ENCODE assay signal across 11 cellular contexts in the genomic region with DNA sequence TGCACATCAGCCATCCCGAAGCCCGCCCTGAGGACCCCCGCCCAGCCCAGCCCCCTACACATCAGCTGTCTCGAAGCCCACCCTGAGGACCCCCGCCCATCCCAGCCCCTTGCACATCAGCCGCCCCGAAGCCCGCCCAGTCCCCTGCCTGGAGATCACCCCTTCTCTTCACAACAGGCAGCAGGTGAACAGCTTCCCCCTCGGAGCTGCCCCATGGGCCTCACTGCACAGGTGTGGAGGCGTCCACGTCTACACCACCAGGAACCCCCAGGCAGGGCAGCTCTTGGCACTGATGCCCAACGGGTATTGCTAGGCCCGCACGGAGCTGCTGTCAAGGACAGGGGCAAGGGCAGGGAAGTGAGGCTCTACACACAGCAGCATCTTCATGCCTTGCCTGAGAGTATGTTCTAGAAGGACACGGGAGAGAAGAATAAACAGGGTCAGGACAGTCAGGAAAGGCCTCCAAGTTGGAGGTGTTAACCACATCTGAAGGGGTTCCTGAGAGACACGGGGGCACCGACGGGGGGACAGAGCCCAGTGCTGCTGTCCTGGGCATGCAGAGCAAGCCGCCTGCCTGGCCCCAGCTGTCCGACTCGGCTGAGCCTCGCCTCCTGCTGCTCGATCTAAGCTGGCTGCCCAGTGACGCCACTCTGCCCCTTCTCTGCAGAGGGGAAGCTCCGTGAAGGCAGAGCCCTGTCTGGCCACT.
DNase-seq lines count a peak whose midpoint lies in the region; TF ChIP-seq lines count a peak whose summit lies in the region.
"Had no signal": no experiment of that assay in that cellular context is flagged by ENCODE, and none has a peak within 500 bp of the region (broad histone marks: within the 10 kb centered on the region; RNA-seq: fewer than 3 reads in every experiment).

No MANE protein-coding gene starts in this region.

- H3K27me3 ChIP-seq in WERI-Rb-1 (ENCODE audit: insufficient read depth, low read depth, severe bottlenecking) (no peaks in the 10 kb centered on the region), hepatocyte (no peaks in the 10 kb centered on the region), skeletal muscle tissue (ENCODE audit: control insufficient read depth in 3 of 3, insufficient read depth in 3 of 3, low read length in 3 of 3) (no peaks in the 10 kb centered on the region)

- no peak overlapping the region for H2AFZ ChIP-seq in hepatocyte
- H2AFZ ChIP-seq: parathyroid adenoma had no signal

- H3K4me1 Mint-ChIP-seq in activated CD4-positive, alpha-beta T cell treated with anti-CD3 and anti-CD28 coated beads, Interleukin-2, amount 10 ng/mL, durations not matched to agents 7 days and 5 days, result peaks cover 93% of the 10 kb centered on the region

- H3K4me2 ChIP-seq in hepatocyte, result peak overlapping the region; percentile 44

- peaks cover 3% of the 10 kb centered on the region for H3K9me3 Mint-ChIP-seq in activated CD4-positive, alpha-beta T cell treated with anti-CD3 and anti-CD28 coated beads, Interleukin-2, amount 10 ng/mL, durations not matched to agents 7 days and 5 days

- H3K27ac ChIP-seq in WERI-Rb-1 (peak overlapping the region; percentile 23; the same call in 1 of the 2 replicates), hepatocyte (peak overlapping the region; percentile 83), skeletal muscle tissue (ENCODE audit: low read depth, low read length) (peak overlapping the region; percentile 73)
- H3K27ac ChIP-seq: parathyroid adenoma had no signal

- CTCF ChIA-PET in activated CD4-positive, alpha-beta T cell treated with anti-CD3 and anti-CD28 coated beads, Interleukin-2, amount 10 ng/mL, durations not matched to agents 7 days and 5 days (lab: Charles Lee), result interaction anchor here (1.0 to 1.6 kb wide), 3 partner anchors 11 to 120 kb away, joined by 3 to 5 read pairs (median 4); no protein-coding TSS in a partner anchor

- peak overlapping the region; percentile 96 for H3K27ac Mint-ChIP-seq in activated CD4-positive, alpha-beta T cell treated with anti-CD3 and anti-CD28 coated beads, Interleukin-2, amount 10 ng/mL, durations not matched to agents 7 days and 5 days

- H3K4me3 ChIP-seq in WERI-Rb-1 (ENCODE audit: low read depth, low read length) (no peak overlapping the region), hepatocyte (no peak overlapping the region), skeletal muscle tissue (ENCODE audit: low read length in 3 of 3) (no peak overlapping the region)

- H3K79me2 ChIP-seq in hepatocyte, result peaks cover 94% of the 10 kb centered on the region

- H4K20me1 ChIP-seq in hepatocyte (ENCODE audit: insufficient read depth, poor library complexity, severe bottlenecking), result peaks cover 4% of the 10 kb centered on the region

- H3K4me1 ChIP-seq in hepatocyte (ENCODE audit: insufficient read depth) (peaks cover 39% of the 10 kb centered on the region), skeletal muscle tissue (ENCODE audit: control insufficient read depth in 3 of 3, insufficient read depth in 3 of 3, low read length in 3 of 3) (peaks cover 79 to 98% (median 92%) of the 10 kb centered on the region in 3 donors)

- H3K9me2 ChIP-seq in hepatocyte (replicated peaks; ENCODE audit: insufficient read depth), result no peaks in the 10 kb centered on the region

- no peak for DNase-seq in activated CD4-positive, alpha-beta T cell treated with anti-CD3 and anti-CD28 coated beads, Interleukin-2, amount 10 ng/mL, durations not matched to agents 7 days and 5 days
- no peak for DNase-seq in activated CD4-positive, alpha-beta T cell treated with anti-CD3 and anti-CD28 coated beads, Interleukin-2, amount 50 U/mL, for 4 hours
- DNase-seq in WERI-Rb-1, result peak; percentile 70
- DNase-seq in hepatocyte (ENCODE audit: low spot score), result peak; percentile 4
- DNase-seq in NAMALWA (ENCODE audit: low spot score), result no peak
- DNase-seq in globus pallidus (ENCODE audit: low spot score), result no peak
- no peak for DNase-seq in SIG-M5 treated with dmso at 0.1 percent for 504 hours (lab: John Stamatoyannopoulos, UW; ENCODE audit: unreplicated experiment)
- DNase-seq: Kasumi-1, NCI-H2171 had no signal

- peak overlapping the region in 2 of 3 donors; percentile 42 to 69 for H3K9ac ChIP-seq in skeletal muscle tissue (ENCODE audit: low read depth in 1 of 3, low read length in 3 of 3)
- H3K9ac ChIP-seq: parathyroid adenoma had no signal

- H3K9me3 ChIP-seq in WERI-Rb-1 (ENCODE audit: severe bottlenecking), result no peaks in the 10 kb centered on the region
- no peaks in the 10 kb centered on the region for H3K9me3 ChIP-seq in hepatocyte (ENCODE audit: low read depth)
- H3K9me3 ChIP-seq in skeletal muscle tissue (ENCODE audit: control insufficient read depth in 3 of 3, low read length in 3 of 3), result no peaks in the 10 kb centered on the region

- no peaks in the 10 kb centered on the region for H3K27me3 Mint-ChIP-seq in activated CD4-positive, alpha-beta T cell treated with anti-CD3 and anti-CD28 coated beads, Interleukin-2, amount 10 ng/mL, durations not matched to agents 7 days and 5 days

- TF ChIP-seq CTCF in WERI-Rb-1 (IDR thresholded peaks at IDR 0.05; ENCODE audit: low read depth, low read length) (no peak), hepatocyte (IDR thresholded peaks at IDR 0.05; ENCODE audit: poor library complexity) (no peak)

- POLR2A ChIA-PET in activated CD4-positive, alpha-beta T cell treated with anti-CD3 and anti-CD28 coated beads, Interleukin-2, amount 10 ng/mL, durations not matched to agents 7 days and 5 days (lab: Charles Lee), result no interaction called here

- no peak overlapping the region for H3K4me3 Mint-ChIP-seq in activated CD4-positive, alpha-beta T cell treated with anti-CD3 and anti-CD28 coated beads, Interleukin-2, amount 10 ng/mL, durations not matched to agents 7 days and 5 days

- WGBS in hepatocyte (ENCODE audit: low lambda C conversion rate, missing lambda C conversion rate), result 88% methylated on average over 16 of the region's 25 CpGs

- H3K36me3 ChIP-seq in WERI-Rb-1, result no peaks in the 10 kb centered on the region
- no peaks in the 10 kb centered on the region for H3K36me3 ChIP-seq in hepatocyte (replicated peaks; ENCODE audit: insufficient read depth, low read depth)
- peaks cover 0 to 7% (median 0%) of the 10 kb centered on the region in 3 donors for H3K36me3 ChIP-seq in skeletal muscle tissue (ENCODE audit: control insufficient read depth in 3 of 3, insufficient read depth in 3 of 3, low read length in 3 of 3)

- peaks cover 22% of the 10 kb centered on the region for H3K36me3 Mint-ChIP-seq in activated CD4-positive, alpha-beta T cell treated with anti-CD3 and anti-CD28 coated beads, Interleukin-2, amount 10 ng/mL, durations not matched to agents 7 days and 5 days (ENCODE audit: low read depth)

Comparison
In these comparisons a context has a peak if more than half of its experiments do, and no peak if none do; other contexts are left out.
1. DNase-seq: peak in WERI-Rb-1 (single experiment) and hepatocyte (single experiment); none in activated CD4-positive, alpha-beta T cell treated with anti-CD3 and anti-CD28 coated beads, Interleukin-2, amount 10 ng/mL, durations not matched to agents 7 days and 5 days (single experiment), activated CD4-positive, alpha-beta T cell treated with anti-CD3 and anti-CD28 coated beads, Interleukin-2, amount 50 U/mL, for 4 hours (0 of 2), NAMALWA (single experiment), globus pallidus (single experiment) and SIG-M5 treated with dmso at 0.1 percent for 504 hours (single experiment).
2. H3K27ac ChIP-seq: peak in every context shown above with its lines; median percentile 83 in hepatocyte; 73 in skeletal muscle tissue; 23 in WERI-Rb-1.